In the genomic region with DNA sequence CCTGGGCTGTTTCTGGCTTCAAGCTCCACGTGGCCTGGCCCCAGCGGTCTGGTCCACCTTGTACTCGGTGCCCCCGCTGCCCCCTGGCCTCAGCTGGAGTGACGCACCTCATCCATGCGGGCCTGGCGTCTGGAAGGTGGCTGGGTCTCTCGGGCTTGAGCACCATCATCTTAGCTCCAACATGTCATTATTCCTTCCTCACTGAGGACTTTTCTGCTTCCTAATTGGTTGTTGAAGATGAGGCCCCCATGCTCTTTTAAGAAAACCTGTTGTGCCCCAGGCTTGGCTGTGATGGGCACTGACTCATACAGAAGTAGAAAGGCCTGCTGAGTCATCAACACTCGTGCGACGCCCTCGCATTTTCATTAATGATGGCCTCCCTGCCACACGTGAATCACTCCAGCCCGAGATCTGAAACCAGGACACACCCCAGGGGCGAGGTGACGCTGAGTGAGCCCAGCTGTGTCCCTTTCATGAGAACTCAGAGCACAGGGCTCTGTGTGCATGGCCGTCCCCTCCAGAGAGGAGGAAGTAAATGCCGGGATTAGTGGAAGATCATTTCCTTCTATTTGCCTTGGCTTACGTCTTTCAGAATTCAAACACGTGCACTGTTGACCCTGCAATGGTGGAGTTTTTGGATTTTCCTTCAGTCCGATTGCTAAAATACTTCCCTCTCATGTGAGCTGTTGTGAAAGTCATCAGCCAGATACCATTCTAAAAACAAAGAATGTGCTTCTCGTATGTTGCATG, we compare ENCODE assay signal across 8 cellular contexts. TPM values are rescaled to one million over a fixed set of nuclear protein-coding genes. Genes with fewer than 3 reads are reported as not detected.
A peak's percentile ranks its signal among the peaks of the same experiment; 100 is the strongest.
DNase-seq lines count a peak whose midpoint lies in the region; ATAC-seq and TF ChIP-seq lines count a peak whose summit lies in the region.

No MANE protein-coding gene starts in this region.

- peak overlapping the region; percentile 29 to 89 (median 63); a peak in 20 of 22 replicates for H3K4me2 ChIP-seq in BLaER1 treated with 17β-estradiol and CSF1 and Interleukin-3, amounts not matched to agents 10 nM and 100 nM

- no peak for TF ChIP-seq CTCF in astrocyte of the spinal cord (IDR thresholded peaks at IDR 0.05; ENCODE audit: low read depth, low read length)
- no peak for TF ChIP-seq CTCF in lower leg skin (IDR thresholded peaks at IDR 0.05)

- no peaks in the 10 kb centered on the region for H4K20me1 ChIP-seq in BLaER1 treated with 17β-estradiol and CSF1 and Interleukin-3, amounts not matched to agents 10 nM and 100 nM

- DNase-seq in astrocyte of the spinal cord (ENCODE audit: low read depth, low spot score), result peak; percentile 89
- peak; percentile 93 to 96 for DNase-seq in lower leg skin (ENCODE audit: low spot score in 2 of 2)
- DNase-seq in stimulated activated CD8-positive, alpha-beta memory T cell treated with anti-CD3 and anti-CD28 coated beads, Interleukin-4, amount 100 ng/mL, for 4 hours (ENCODE audit: low read depth in 2 of 2, low spot score in 1 of 2), result peak; percentile 48 to 61
- no peak for DNase-seq in NCI-H1930 (lab: John Stamatoyannopoulos, UW)

- in situ Hi-C loops in astrocyte of the spinal cord (cut with HindIII; ENCODE audit: low sequenced_read_pairs), result loop anchor here (25.0 kb wide), 1 partner anchor 312 kb away; no protein-coding TSS in a partner anchor

- H3K36me3 ChIP-seq in BLaER1 treated with 17β-estradiol and CSF1 and Interleukin-3, amounts not matched to agents 10 nM and 100 nM, result no peaks in the 10 kb centered on the region

- no peak for TF ChIP-seq POLR2A in lower leg skin (IDR thresholded peaks at IDR 0.05)

- WGBS in lower leg skin, 2 donors, result 26 to 33% methylated on average over 22 of the region's 22 CpGs

- peak overlapping the region in 6 of 11 experiments; percentile 24 to 86 (median 65); a peak in 12 of 22 replicates for H3K27ac ChIP-seq in BLaER1 treated with 17β-estradiol and CSF1 and Interleukin-3, amounts not matched to agents 10 nM and 100 nM

- intact Hi-C loops in lower leg skin (cut with DNase I; ENCODE audit: low total_unique reads), result no loop called here

- H3K4me1 ChIP-seq in BLaER1 treated with 17β-estradiol and CSF1 and Interleukin-3, amounts not matched to agents 10 nM and 100 nM, result peaks cover 15 to 59% (median 35%) of the 10 kb centered on the region in 10 experiments; a peak in 19 of 20 replicates

- ATAC-seq in GM19372 (IDR thresholded peaks at IDR 0.05; ENCODE audit: low read depth, unreplicated experiment) (peak; percentile 82), HG03378 (IDR thresholded peaks at IDR 0.05; ENCODE audit: unreplicated experiment) (peak; percentile 90), SK-N-SH treated with all-trans-retinoic acid at 6 μM for 48 hours (peak; percentile 63)

- peak overlapping the region in 4 of 11 experiments; percentile 2 to 71 (median 57); a peak in 6 of 22 replicates for H3K9ac ChIP-seq in BLaER1 treated with 17β-estradiol and CSF1 and Interleukin-3, amounts not matched to agents 10 nM and 100 nM

- peaks cover 0 to 52% (median 46%) of the 10 kb centered on the region in 11 experiments; a peak in 20 of 22 replicates for H3K27me3 ChIP-seq in BLaER1 treated with 17β-estradiol and CSF1 and Interleukin-3, amounts not matched to agents 10 nM and 100 nM

- peak overlapping the region in 2 of 10 experiments; percentile 1 to 2; a peak in 1 of 20 replicates for H3K4me3 ChIP-seq in BLaER1 treated with 17β-estradiol and CSF1 and Interleukin-3, amounts not matched to agents 10 nM and 100 nM
- H3K4me3 ChIP-seq in astrocyte of the spinal cord (ENCODE audit: low read depth, low read length), result no peak overlapping the region
- no peak overlapping the region for H3K4me3 ChIP-seq in lower leg skin (ENCODE audit: low read depth, poor library complexity, severe bottlenecking)

- H3K9me3 ChIP-seq in BLaER1 treated with 17β-estradiol and CSF1 and Interleukin-3, amounts not matched to agents 10 nM and 100 nM (replicated peaks in 1 of 11), result no peaks in the 10 kb centered on the region; a peak in 1 of 22 replicates

TF ChIP-seq in SK-N-SH treated with all-trans-retinoic acid at 6 μM for 48 hours, 23 proteins besides CTCF, POLR2A, EP300 and RAD21:
- no peak for TF ChIP-seq RARB (CRISPR knock-in tag; IDR thresholded peaks at IDR 0.05)
- TF ChIP-seq, protein P1, sequence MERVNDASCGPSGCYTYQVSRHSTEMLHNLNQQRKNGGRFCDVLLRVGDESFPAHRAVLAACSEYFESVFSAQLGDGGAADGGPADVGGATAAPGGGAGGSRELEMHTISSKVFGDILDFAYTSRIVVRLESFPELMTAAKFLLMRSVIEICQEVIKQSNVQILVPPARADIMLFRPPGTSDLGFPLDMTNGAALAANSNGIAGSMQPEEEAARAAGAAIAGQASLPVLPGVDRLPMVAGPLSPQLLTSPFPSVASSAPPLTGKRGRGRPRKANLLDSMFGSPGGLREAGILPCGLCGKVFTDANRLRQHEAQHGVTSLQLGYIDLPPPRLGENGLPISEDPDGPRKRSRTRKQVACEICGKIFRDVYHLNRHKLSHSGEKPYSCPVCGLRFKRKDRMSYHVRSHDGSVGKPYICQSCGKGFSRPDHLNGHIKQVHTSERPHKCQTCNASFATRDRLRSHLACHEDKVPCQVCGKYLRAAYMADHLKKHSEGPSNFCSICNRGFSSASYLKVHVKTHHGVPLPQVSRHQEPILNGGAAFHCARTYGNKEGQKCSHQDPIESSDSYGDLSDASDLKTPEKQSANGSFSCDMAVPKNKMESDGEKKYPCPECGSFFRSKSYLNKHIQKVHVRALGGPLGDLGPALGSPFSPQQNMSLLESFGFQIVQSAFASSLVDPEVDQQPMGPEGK (CRISPR knock-in tag; IDR thresholded peaks at IDR 0.05; ENCODE audit: borderline replicate concordance), result no peak

RNA-seq across cellular contexts. Expression of a gene that starts 14.0 kb away (rescaled TPM):
- under 1 TPM in 3 of 4 donors, not detected in 1; 0.04 to 0.52 (median 0.32) TPM for total RNA-seq in lower leg skin

RNA-seq across cellular contexts. Expression of a gene that starts 17.9 kb away (rescaled TPM):
- total RNA-seq in lower leg skin, result 100 to 1,000 TPM in 1 of 4 donors, 10 to 100 TPM in 3; 46.7 to 160 (median 63.0) TPM

RNA-seq across cellular contexts. Expression of a gene that starts 57.3 kb away (rescaled TPM):
- total RNA-seq in lower leg skin, result 100 to 1,000 TPM in 1 of 4 donors, 10 to 100 TPM in 3; 49.7 to 150 (median 58.3) TPM

Comparison
In these comparisons a context has a peak if more than half of its experiments do, and no peak if none do; other contexts are left out.
1. DNase-seq: peak in astrocyte of the spinal cord (single experiment), lower leg skin (2 of 2) and stimulated activated CD8-positive, alpha-beta memory T cell treated with anti-CD3 and anti-CD28 coated beads, Interleukin-4, amount 100 ng/mL, for 4 hours (2 of 2); none in NCI-H1930 (0 of 2).
2. Peak in every context shown above with its lines, with median percentiles within 50 percentile points of each other: ATAC-seq.